1 cellular context compared by ENCODE assay signal in genomic region chr3:40309439-40309924, GRCh38.
TF ChIP-seq lines count a peak whose summit lies in the region.

EIF1B (plus strand) TSS chr3:40309707; CDS start chr3:40309942, 235 bp downstream.

TF ChIP-seq in HepG2, 621 proteins besides CTCF, POLR2A, EP300 and RAD21 (continued from another document and continues in another):
- no peak for TF ChIP-seq KLF16 (CRISPR knock-in tag; IDR thresholded peaks at IDR 0.05)
- no peak for TF ChIP-seq ARHGAP35 (CRISPR knock-in tag; IDR thresholded peaks at IDR 0.05; ENCODE audit: borderline replicate concordance)
- no peak for TF ChIP-seq MLLT10 (CRISPR knock-in tag; IDR thresholded peaks at IDR 0.05)
- no peak for TF ChIP-seq LBX2 (CRISPR knock-in tag; IDR thresholded peaks at IDR 0.05; ENCODE audit: borderline replicate concordance)
- no peak for TF ChIP-seq TCF12 (IDR thresholded peaks at IDR 0.05)
- no peak; the same call in 1 of the 2 replicates for TF ChIP-seq TCF12 (CRISPR knock-in tag; IDR thresholded peaks at IDR 0.05)
- no peak for TF ChIP-seq ZBTB25 (CRISPR knock-in tag; IDR thresholded peaks at IDR 0.05)
- TF ChIP-seq ZNF784 (CRISPR knock-in tag; IDR thresholded peaks at IDR 0.05; ENCODE audit: borderline replicate concordance), result no peak
- peak; percentile 92 for TF ChIP-seq ZHX2 (IDR thresholded peaks at IDR 0.05; ENCODE audit: low read depth)
- no peak for TF ChIP-seq ZHX2 (CRISPR knock-in tag; IDR thresholded peaks at IDR 0.05; ENCODE audit: borderline replicate concordance)
- TF ChIP-seq MAF1 (CRISPR knock-in tag; IDR thresholded peaks at IDR 0.05; ENCODE audit: borderline replicate concordance), result peak; percentile 56; the same call in 1 of the 2 replicates
- 0 out of 2 replicates have a peak, but pooled peaks have one; percentile 47 for TF ChIP-seq KDM3A (CRISPR knock-in tag; IDR thresholded peaks at IDR 0.05; ENCODE audit: low read depth)
- TF ChIP-seq ZBTB14 (CRISPR knock-in tag; IDR thresholded peaks at IDR 0.05), result no peak
- no peak for TF ChIP-seq ZNF816 (CRISPR knock-in tag; IDR thresholded peaks at IDR 0.05; ENCODE audit: borderline replicate concordance)
- peak; percentile 13; the same call in 1 of the 2 replicates for TF ChIP-seq ZNF224 (CRISPR knock-in tag; IDR thresholded peaks at IDR 0.05)
- TF ChIP-seq TSC22D2 (CRISPR knock-in tag; IDR thresholded peaks at IDR 0.05; ENCODE audit: borderline replicate concordance), result no peak
- TF ChIP-seq ZUFSP (CRISPR knock-in tag; IDR thresholded peaks at IDR 0.05; ENCODE audit: borderline replicate concordance), result no peak
- no peak for TF ChIP-seq BATF2 (CRISPR knock-in tag; IDR thresholded peaks at IDR 0.05)
- TF ChIP-seq ZKSCAN1 (IDR thresholded peaks at IDR 0.05; ENCODE audit: low read length), result no peak
- TF ChIP-seq ONECUT2 (CRISPR knock-in tag; IDR thresholded peaks at IDR 0.05), result no peak
- TF ChIP-seq ZBTB46 (CRISPR knock-in tag; IDR thresholded peaks at IDR 0.05; ENCODE audit: borderline replicate concordance), result no peak
- no peak; the same call in 1 of the 2 replicates for TF ChIP-seq MTF1 (CRISPR knock-in tag; IDR thresholded peaks at IDR 0.05)
- TF ChIP-seq TCF7 (IDR thresholded peaks at IDR 0.05; ENCODE audit: low read depth), result no peak
- TF ChIP-seq BRF2 (CRISPR knock-in tag; IDR thresholded peaks at IDR 0.05), result no peak
- TF ChIP-seq ZEB1 (IDR thresholded peaks at IDR 0.05; ENCODE audit: insufficient replicate concordance, low read depth), result peak; percentile 68
- no peak for TF ChIP-seq ZNF282 (IDR thresholded peaks at IDR 0.05; ENCODE audit: partially characterized antibody)
- TF ChIP-seq MED13 (CRISPR knock-in tag; IDR thresholded peaks at IDR 0.05), result no peak
- peak; percentile 77 for TF ChIP-seq SAP130 (CRISPR knock-in tag; IDR thresholded peaks at IDR 0.05; ENCODE audit: low read depth)
- peak; percentile 25; the same call in 1 of the 2 replicates for TF ChIP-seq TBX3 (IDR thresholded peaks at IDR 0.05; ENCODE audit: borderline replicate concordance)
- no peak for TF ChIP-seq MATR3 (CRISPR knock-in tag; IDR thresholded peaks at IDR 0.05)
- TF ChIP-seq ZNF589 (CRISPR knock-in tag; conservative IDR thresholded peaks at IDR 0.05), result no peak
- TF ChIP-seq KAT7 (CRISPR knock-in tag; IDR thresholded peaks at IDR 0.05; ENCODE audit: borderline replicate concordance), result no peak; the same call in 1 of the 2 replicates
- no peak for TF ChIP-seq HIVEP1 (CRISPR knock-in tag; IDR thresholded peaks at IDR 0.05)
- TF ChIP-seq ZNF142 (CRISPR knock-in tag; IDR thresholded peaks at IDR 0.05), result 0 out of 2 replicates have a peak, but pooled peaks have one; percentile 7
- no peak for TF ChIP-seq FOXO4 (CRISPR knock-in tag; conservative IDR thresholded peaks at IDR 0.05)
